ENCODE assay signal across 8 cellular contexts in genomic region chr13:94601446-94602431, GRCh38. TPM values are rescaled to one million over a fixed set of nuclear protein-coding genes. Genes with fewer than 3 reads are reported as not detected.
DNase-seq lines count a peak whose midpoint lies in the region; ATAC-seq and TF ChIP-seq lines count a peak whose summit lies in the region.

TSS of gene GPR180 (plus strand) at chr13:94601857. CDS start at chr13:94601928, 71 bp downstream.

- WGBS in hepatocyte (ENCODE audit: low lambda C conversion rate, missing lambda C conversion rate): 2% methylated on average over 62 of the region's 71 CpGs

- intact Hi-C loops in vagina (cut with DNase I): loop anchor here (10.0 kb wide), 1 partner anchor 57 kb away; no protein-coding TSS in a partner anchor

- no peaks in the 10 kb centered on the region for H3K9me2 ChIP-seq in hepatocyte (replicated peaks; ENCODE audit: insufficient read depth)

- peak; percentile 98 for DNase-seq in NCI-H1930 (lab: John Stamatoyannopoulos, UW)
- DNase-seq in T1000 (lab: John Stamatoyannopoulos, UW): peak; percentile 86
- peak; percentile 100 for DNase-seq in astrocyte of the spinal cord (ENCODE audit: low read depth, low spot score)
- peak; percentile 98 for DNase-seq in hepatocyte (ENCODE audit: low spot score)
- DNase-seq in vagina (ENCODE audit: extremely low spot score in 2 of 2): peak in 1 of 2 donors; percentile 99

- in situ Hi-C loops in astrocyte of the spinal cord (cut with HindIII; ENCODE audit: low sequenced_read_pairs): no loop called here

- no peaks in the 10 kb centered on the region for H4K20me1 ChIP-seq in hepatocyte (ENCODE audit: insufficient read depth, poor library complexity, severe bottlenecking)

- TF ChIP-seq CTCF in astrocyte of the spinal cord (IDR thresholded peaks at IDR 0.05; ENCODE audit: low read depth, low read length) (no peak), hepatocyte (IDR thresholded peaks at IDR 0.05; ENCODE audit: poor library complexity) (no peak), vagina (IDR thresholded peaks at IDR 0.05) (no peak)

- H3K27me3 ChIP-seq in hepatocyte (no peaks in the 10 kb centered on the region), rectal smooth muscle tissue (ENCODE audit: control insufficient read depth, insufficient read depth, low read length) (no peaks in the 10 kb centered on the region), vagina (no peaks in the 10 kb centered on the region)

- peak within 1 kb of the TSS; percentile 73 for H3K27ac ChIP-seq in hepatocyte
- H3K27ac ChIP-seq in rectal smooth muscle tissue (ENCODE audit: low read depth, low read length): peak within 1 kb of the TSS; percentile 68
- peak within 1 kb of the TSS; percentile 89 for H3K27ac ChIP-seq in vagina

- H3K4me2 ChIP-seq in hepatocyte: peak within 1 kb of the TSS; percentile 78

- H3K4me3 ChIP-seq in astrocyte of the spinal cord (ENCODE audit: low read depth, low read length) (peak within 1 kb of the TSS; percentile 89), hepatocyte (peak within 1 kb of the TSS; percentile 84), rectal smooth muscle tissue (ENCODE audit: low read length) (peak within 1 kb of the TSS; percentile 58), vagina (peak within 1 kb of the TSS; percentile 72 to 98)

- peak in 1 of 2 donors; percentile 72 for TF ChIP-seq POLR2A in vagina (IDR thresholded peaks at IDR 0.05)

- H3K36me3 ChIP-seq in hepatocyte (replicated peaks; ENCODE audit: insufficient read depth, low read depth) (no peaks in the 10 kb centered on the region), rectal smooth muscle tissue (ENCODE audit: control insufficient read depth, insufficient read depth, low read length) (no peaks in the 10 kb centered on the region), vagina (no peaks in the 10 kb centered on the region)

- H3K4me1 ChIP-seq in hepatocyte (ENCODE audit: insufficient read depth) (peaks cover 7% of the 10 kb centered on the region), rectal smooth muscle tissue (ENCODE audit: control insufficient read depth, insufficient read depth, low read length) (no peaks in the 10 kb centered on the region), vagina (no peaks in the 10 kb centered on the region)

- H3K9me3 ChIP-seq in hepatocyte (ENCODE audit: low read depth) (no peaks in the 10 kb centered on the region), vagina (no peaks in the 10 kb centered on the region)

- H2AFZ ChIP-seq in hepatocyte: peak within 1 kb of the TSS; percentile 79

- ATAC-seq in GM18508 (IDR thresholded peaks at IDR 0.05; ENCODE audit: insufficient read depth, unreplicated experiment) (peak; percentile 97), HG02973 (IDR thresholded peaks at IDR 0.05; ENCODE audit: unreplicated experiment) (peak; percentile 100)

- peaks cover 33% of the 10 kb centered on the region for H3K79me2 ChIP-seq in hepatocyte

- peak within 1 kb of the TSS; percentile 3 for H3K9ac ChIP-seq in rectal smooth muscle tissue (ENCODE audit: low read length)

RNA-seq across cellular contexts. Expression of gene GPR180, which starts in this region (rescaled TPM):
- total RNA-seq in hepatocyte (12.3 and 12.9 TPM in 2 replicates), vagina (5.6 TPM)
- 5.6 and 5.7 TPM in 2 replicates for polyA plus RNA-seq in hepatocyte
